ENCODE assay signal across 1 cellular context in genomic region chr11:100849914-100850235, GRCh38.
TF ChIP-seq lines count a peak whose summit lies in the region.

No MANE protein-coding gene starts in this region.

TF ChIP-seq in HEK293, 187 proteins besides CTCF, POLR2A, EP300 and RAD21 (continued from another document):
- TF ChIP-seq PRDM6 (tag by site-specific recombination; IDR thresholded peaks at IDR 0.05): peak; percentile 47; the same call in 1 of the 2 replicates
